ENCODE assay signal across 18 cellular contexts in the genomic region with DNA sequence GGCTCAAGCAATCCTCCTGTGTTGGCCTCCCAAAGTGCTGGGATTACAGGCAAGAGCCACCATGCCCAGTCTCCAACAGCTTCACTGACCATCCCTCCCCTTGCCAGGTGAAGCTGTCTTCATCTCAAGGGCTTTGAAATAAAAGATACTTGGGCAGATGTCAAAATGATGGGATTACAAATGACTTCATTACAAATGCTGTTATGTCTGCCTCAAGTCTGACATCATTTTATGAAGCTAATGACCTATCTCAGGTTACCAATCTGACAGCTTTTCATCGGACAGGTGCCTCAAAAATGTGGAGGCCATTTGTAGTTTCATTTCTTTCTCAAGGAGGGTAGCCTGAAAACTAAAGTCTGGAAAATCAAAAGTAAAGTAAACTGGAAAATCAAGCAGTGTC.
DNase-seq lines count a peak whose midpoint lies in the region; FAIRE-seq and TF ChIP-seq lines count a peak whose summit lies in the region.
"Had no signal": no experiment of that assay in that cellular context is flagged by ENCODE, and none has a peak within 500 bp of the region (broad histone marks: within the 10 kb centered on the region; RNA-seq: fewer than 3 reads in every experiment).

No MANE protein-coding gene starts in this region.

- H3K4me1 Mint-ChIP-seq in astrocyte (ENCODE audit: low read depth, unreplicated experiment): peaks cover 12% of the 10 kb centered on the region
- H3K4me1 Mint-ChIP-seq: CD8-positive, alpha-beta memory T cell had no signal

- H3K9ac ChIP-seq in astrocyte (ENCODE audit: low read length): no peak overlapping the region

- H3K27me3 ChIP-seq in astrocyte (ENCODE audit: insufficient read depth, low read length) (no peaks in the 10 kb centered on the region), osteoblast (ENCODE audit: insufficient read depth, low read length) (no peaks in the 10 kb centered on the region)

- TF ChIP-seq CTCF in astrocyte (IDR thresholded peaks at IDR 0.05; ENCODE audit: insufficient read depth, low read depth, low read length) (no peak), osteoblast (IDR thresholded peaks at IDR 0.05; ENCODE audit: extremely low read depth, low read depth, low read length) (no peak)

- no peaks in the 10 kb centered on the region for H3K9me3 ChIP-seq in astrocyte (ENCODE audit: insufficient read depth, low read depth, low read length)
- H3K9me3 ChIP-seq in osteoblast (ENCODE audit: low read depth, low read length): no peaks in the 10 kb centered on the region

- no peak for FAIRE-seq in astrocyte (lab: Jason Lieb, UNC)

- H3K27ac Mint-ChIP-seq in astrocyte (ENCODE audit: unreplicated experiment): no peak overlapping the region
- H3K27ac Mint-ChIP-seq: CD8-positive, alpha-beta memory T cell had no signal

- no peaks in the 10 kb centered on the region for H3K79me2 ChIP-seq in astrocyte (ENCODE audit: insufficient read depth, low read length)
- no peaks in the 10 kb centered on the region for H3K79me2 ChIP-seq in osteoblast (ENCODE audit: insufficient read depth, low read length)

- peak overlapping the region; percentile 9 for H3K4me2 ChIP-seq in astrocyte (ENCODE audit: low read length)
- H3K4me2 ChIP-seq in osteoblast (ENCODE audit: insufficient read depth, low read length): no peak overlapping the region

- H3K4me3 ChIP-seq in astrocyte (ENCODE audit: insufficient read depth, low read depth, low read length) (no peak overlapping the region), osteoblast (ENCODE audit: insufficient read depth, low read length) (no peak overlapping the region)

- H2AFZ ChIP-seq in astrocyte (ENCODE audit: low read depth, low read length) (no peak overlapping the region), osteoblast (ENCODE audit: low read length) (no peak overlapping the region)

- no peaks in the 10 kb centered on the region for H4K20me1 ChIP-seq in astrocyte (ENCODE audit: insufficient read depth, low read length)
- H4K20me1 ChIP-seq in osteoblast (ENCODE audit: insufficient read depth, low read length): no peaks in the 10 kb centered on the region

- H3K9me3 Mint-ChIP-seq in astrocyte (ENCODE audit: unreplicated experiment): peaks cover 2% of the 10 kb centered on the region
- H3K9me3 Mint-ChIP-seq: CD8-positive, alpha-beta memory T cell had no signal

- H3K36me3 ChIP-seq in astrocyte (ENCODE audit: insufficient read depth, low read length) (no peaks in the 10 kb centered on the region), osteoblast (ENCODE audit: insufficient read depth, low read length) (no peaks in the 10 kb centered on the region)

- no peaks in the 10 kb centered on the region for H3K27me3 Mint-ChIP-seq in astrocyte (ENCODE audit: low read depth, unreplicated experiment)

- peaks cover 2% of the 10 kb centered on the region for H3K36me3 Mint-ChIP-seq in astrocyte (ENCODE audit: low read depth, unreplicated experiment)

- no peak overlapping the region for H3K27ac ChIP-seq in astrocyte (ENCODE audit: low read depth, low read length)
- peak overlapping the region; percentile 75 for H3K27ac ChIP-seq in osteoblast (ENCODE audit: low read depth, low read length)

- H3K4me1 ChIP-seq in astrocyte (ENCODE audit: insufficient read depth, low read length): peaks cover 6% of the 10 kb centered on the region
- H3K4me1 ChIP-seq in osteoblast (ENCODE audit: insufficient read depth, low read length): peaks cover 9% of the 10 kb centered on the region

- peak; percentile 48 for DNase-seq in NCI-H748 (lab: John Stamatoyannopoulos, UW; ENCODE audit: unreplicated experiment)
- DNase-seq in NCI-H748 treated with DMSO at 0.1 percent for 48 hours (lab: John Stamatoyannopoulos, UW): no peak
- peak; percentile 58 to 92 for DNase-seq in NCI-H524 (lab: John Stamatoyannopoulos, UW)
- DNase-seq in astrocyte (ENCODE audit: low read depth): no peak
- DNase-seq in osteoblast (ENCODE audit: insufficient read length, low spot score, missing footprints): no peak
- no peak for DNase-seq in NK-92 (lab: John Stamatoyannopoulos, UW; ENCODE audit: unreplicated experiment)
- DNase-seq in central memory CD4-positive, alpha-beta T cell: no peak
- DNase-seq: ACHN; C1 segment of cervical spinal cord; CD8-positive, alpha-beta memory T cell; DND-41; MM.1S; NCI-H1092; NCI-H1694 treated with DMSO at 0.1 percent for 48 hours; RPMI8226; SHP77 treated with DMSO at 0.1 percent for 48 hours; T-helper 1 cell; T-helper 9 cell had no signal

- H3K4me3 Mint-ChIP-seq in astrocyte (ENCODE audit: unreplicated experiment): no peak overlapping the region
- H3K4me3 Mint-ChIP-seq: CD8-positive, alpha-beta memory T cell had no signal

Comparison
In these comparisons a context has a peak if more than half of its experiments do, and no peak if none do; other contexts are left out.
1. DNase-seq: peak in NCI-H748 (single experiment) and NCI-H524 (2 of 2); none in NCI-H748 treated with DMSO at 0.1 percent for 48 hours (single experiment), astrocyte (single experiment), osteoblast (single experiment), NK-92 (single experiment) and central memory CD4-positive, alpha-beta T cell (single experiment).